12 cellular contexts compared by ENCODE assay signal in genomic region chr10:5575482-5576153, GRCh38. TPM values are rescaled to one million over a fixed set of nuclear protein-coding genes. Genes with fewer than 3 reads are reported as not detected.
DNase-seq lines count a peak whose midpoint lies in the region; ATAC-seq and TF ChIP-seq lines count a peak whose summit lies in the region.
"Had no signal": no experiment of that assay in that cellular context is flagged by ENCODE, and none has a peak within 500 bp of the region (broad histone marks: within the 10 kb centered on the region; RNA-seq: fewer than 3 reads in every experiment).

No MANE protein-coding gene starts in this region.

- intact Hi-C loops in cardiac septum (cut with DNase I) (no loop called here), left ventricle myocardium superior (cut with micrococcal nuclease) (no loop called here), aorta (cut with DNase I) (no loop called here)

- no peak overlapping the region for H2AFZ ChIP-seq in hepatocyte
- H2AFZ ChIP-seq: PC-9 had no signal

- ATAC-seq in left ventricle myocardium superior (no peak), T-helper 17 cell (no peak), aorta (ENCODE audit: low FRiP score) (peak; percentile 26), HG02759 (IDR thresholded peaks at IDR 0.05; ENCODE audit: unreplicated experiment) (no peak), GM21447 (IDR thresholded peaks at IDR 0.05; ENCODE audit: unreplicated experiment) (no peak), HG03025 (IDR thresholded peaks at IDR 0.05; ENCODE audit: low FRiP score, unreplicated experiment) (no peak)

- H3K27me3 ChIP-seq in hepatocyte (no peaks in the 10 kb centered on the region), aorta (ENCODE audit: control insufficient read depth in 1 of 2, insufficient read depth in 2 of 2, low read length in 1 of 2) (no peaks in the 10 kb centered on the region)

- H3K27ac ChIP-seq in hepatocyte (peak overlapping the region; percentile 86), aorta (ENCODE audit: low read depth in 1 of 2, low read length in 2 of 2) (no peak overlapping the region)
- H3K27ac ChIP-seq: PC-9 had no signal

- DNase-seq in cardiac septum (ENCODE audit: low spot score) (peak; percentile 73), left ventricle myocardium superior (no peak), T-helper 17 cell (no peak), hepatocyte (ENCODE audit: low spot score) (peak; percentile 61), aorta (peak in 1 of 2 donors; percentile 75)
- DNase-seq: activated CD4-positive, alpha-beta T cell treated with anti-CD3 and anti-CD28 coated beads, Interleukin-2, amount 10 ng/mL, durations not matched to agents 7 days and 5 days; midbrain had no signal

- no peaks in the 10 kb centered on the region for H3K27me3 Mint-ChIP-seq in T-helper 17 cell

- no peak overlapping the region for H3K4me3 Mint-ChIP-seq in T-helper 17 cell
- H3K4me3 Mint-ChIP-seq: activated CD4-positive, alpha-beta T cell treated with anti-CD3 and anti-CD28 coated beads, Interleukin-2, amount 10 ng/mL, durations not matched to agents 7 days and 5 days had no signal

- H3K27ac Mint-ChIP-seq in T-helper 17 cell: peak overlapping the region; percentile 30
- H3K27ac Mint-ChIP-seq: activated CD4-positive, alpha-beta T cell treated with anti-CD3 and anti-CD28 coated beads, Interleukin-2, amount 10 ng/mL, durations not matched to agents 7 days and 5 days had no signal

- H3K4me3 ChIP-seq in hepatocyte (no peak overlapping the region), aorta (ENCODE audit: low read length in 2 of 2) (no peak overlapping the region)
- H3K4me3 ChIP-seq: PC-9 had no signal

- H3K4me1 ChIP-seq in hepatocyte (ENCODE audit: insufficient read depth) (peaks cover 29% of the 10 kb centered on the region), aorta (ENCODE audit: control insufficient read depth in 1 of 2, insufficient read depth in 2 of 2, low read length in 2 of 2) (no peaks in the 10 kb centered on the region)

- WGBS in hepatocyte (ENCODE audit: low lambda C conversion rate, missing lambda C conversion rate): 66% methylated on average over 21 of the region's 23 CpGs
- WGBS in aorta, 2 donors: 65 to 75% methylated on average over 20 to 23 of the region's 23 CpGs

- no peaks in the 10 kb centered on the region for H3K36me3 Mint-ChIP-seq in T-helper 17 cell (ENCODE audit: low read depth)

- H3K79me2 ChIP-seq in hepatocyte: no peaks in the 10 kb centered on the region

- H3K9me3 ChIP-seq in T-helper 17 cell (ENCODE audit: control insufficient read depth, low read length, poor library complexity, severe bottlenecking) (no peaks in the 10 kb centered on the region), hepatocyte (ENCODE audit: low read depth) (no peaks in the 10 kb centered on the region), aorta (ENCODE audit: control insufficient read depth, low read length) (no peaks in the 10 kb centered on the region)

- no peak for TF ChIP-seq CTCF in hepatocyte (IDR thresholded peaks at IDR 0.05; ENCODE audit: poor library complexity)

- no peaks in the 10 kb centered on the region for H4K20me1 ChIP-seq in hepatocyte (ENCODE audit: insufficient read depth, poor library complexity, severe bottlenecking)

- H3K4me2 ChIP-seq in hepatocyte: peak overlapping the region; percentile 18
- H3K4me2 ChIP-seq: PC-9 had no signal

- no peaks in the 10 kb centered on the region for H3K9me2 ChIP-seq in hepatocyte (replicated peaks; ENCODE audit: insufficient read depth)

- H3K4me1 Mint-ChIP-seq in T-helper 17 cell: peaks cover 7% of the 10 kb centered on the region

- H3K36me3 ChIP-seq in hepatocyte (replicated peaks; ENCODE audit: insufficient read depth, low read depth) (no peaks in the 10 kb centered on the region), aorta (ENCODE audit: control insufficient read depth in 1 of 2, insufficient read depth in 2 of 2, low read length in 1 of 2) (no peaks in the 10 kb centered on the region)

RNA-seq across cellular contexts. Expression of gene CALML3, which starts 50.9 kb away (rescaled TPM):
- total RNA-seq in cardiac septum: not detected
- not detected for total RNA-seq in left ventricle myocardium superior
- total RNA-seq in T-helper 17 cell: not detected
- not detected in 2 replicates for total RNA-seq in hepatocyte
- not detected in 2 replicates for polyA plus RNA-seq in hepatocyte
- total RNA-seq in aorta: not detected
- under 1 TPM; 0.10 to 0.13 TPM for polyA plus RNA-seq in aorta
- total RNA-seq: activated CD4-positive, alpha-beta T cell treated with anti-CD3 and anti-CD28 coated beads, Interleukin-2, amount 10 ng/mL, durations not matched to agents 7 days and 5 days; PC-9; subcutaneous adipose tissue had no signal

Comparison
In these comparisons a context has a peak if more than half of its experiments do, and no peak if none do; other contexts are left out.
1. DNase-seq: peak in cardiac septum (single experiment) and hepatocyte (single experiment); none in left ventricle myocardium superior (single experiment) and T-helper 17 cell (0 of 3).